In the genomic region with DNA sequence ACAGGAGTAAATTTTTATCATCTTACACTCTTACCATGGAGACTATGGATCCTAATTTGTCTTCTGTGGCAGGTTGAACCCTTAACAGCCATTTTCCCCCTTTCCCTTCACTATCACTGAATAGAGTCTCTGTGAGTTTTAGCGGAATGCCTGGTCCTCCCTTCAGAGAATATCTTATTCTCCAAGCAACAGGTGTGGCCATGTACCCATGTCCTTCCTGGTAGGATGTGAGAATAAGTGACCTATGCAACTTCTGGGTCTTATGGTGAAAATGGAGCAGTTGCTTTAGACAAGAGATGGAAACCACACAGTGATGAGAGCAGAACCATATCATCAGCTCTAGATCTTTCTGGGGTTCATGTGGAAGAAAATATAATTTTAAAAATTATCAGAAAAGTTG, we compare ENCODE assay signal across 24 cellular contexts.
"Had no signal": no experiment of that assay in that cellular context is flagged by ENCODE, and none has a peak within 500 bp of the region (broad histone marks: within the 10 kb centered on the region; RNA-seq: fewer than 3 reads in every experiment).

No MANE protein-coding gene starts in this region.

- H3K36me3 ChIP-seq: colonic mucosa, esophagus muscularis mucosa, esophagus squamous epithelium, gastrocnemius medialis, gastroesophageal sphincter, heart left ventricle had no signal

- H3K9me3 ChIP-seq: colonic mucosa, gastrocnemius medialis had no signal

- H3K27ac ChIP-seq: colonic mucosa, coronary artery, dorsolateral prefrontal cortex, epithelial cell of prostate, esophagus muscularis mucosa, esophagus squamous epithelium, foreskin keratinocyte, gastrocnemius medialis, gastroesophageal sphincter, heart left ventricle, heart right ventricle had no signal

- ATAC-seq: effector memory CD8-positive, alpha-beta T cell; esophagus mucosa; foreskin keratinocyte; gastrocnemius medialis; gastroesophageal sphincter; heart left ventricle; heart right ventricle had no signal

- DNase-seq: colonic mucosa; cortex of kidney; dermis blood vessel endothelial cell; dorsolateral prefrontal cortex; effector CD4-positive, alpha-beta T cell; effector CD8-positive, alpha-beta T cell; effector memory CD4-positive, alpha-beta T cell; effector memory CD8-positive, alpha-beta T cell; endodermal cell; erythroblast; esophagus squamous epithelium; foreskin fibroblast; foreskin keratinocyte; foreskin melanocyte; gastrocnemius medialis; glutamatergic neuron; head of caudate nucleus; heart left ventricle; heart right ventricle had no signal

- H3K4me1 ChIP-seq: colonic mucosa, esophagus muscularis mucosa, esophagus squamous epithelium, foreskin keratinocyte, gastrocnemius medialis, gastroesophageal sphincter had no signal

- H3K27me3 ChIP-seq: colonic mucosa, dorsolateral prefrontal cortex, esophagus muscularis mucosa, esophagus squamous epithelium, foreskin keratinocyte, gastrocnemius medialis, gastroesophageal sphincter, heart left ventricle, heart right ventricle had no signal

- H3K4me3 ChIP-seq: colonic mucosa, coronary artery, dorsolateral prefrontal cortex, esophagus muscularis mucosa, esophagus squamous epithelium, gastrocnemius medialis, gastroesophageal sphincter, heart left ventricle, heart right ventricle had no signal
